Comparison of ENCODE assay signal across 17 cellular contexts in genomic region chr20:59835057-59835447, GRCh38.
DNase-seq lines count a peak whose midpoint lies in the region; ATAC-seq, FAIRE-seq and TF ChIP-seq lines count a peak whose summit lies in the region.
"Had no signal": no experiment of that assay in that cellular context is flagged by ENCODE, and none has a peak within 500 bp of the region (broad histone marks: within the 10 kb centered on the region; RNA-seq: fewer than 3 reads in every experiment).

No MANE protein-coding gene starts in this region.

- no peak overlapping the region for H3K27ac ChIP-seq in astrocyte (ENCODE audit: low read depth, low read length)

- H3K9ac ChIP-seq in astrocyte (ENCODE audit: low read length), result no peak overlapping the region

- no peaks in the 10 kb centered on the region for H3K79me2 ChIP-seq in astrocyte (ENCODE audit: insufficient read depth, low read length)

- no peak overlapping the region for H3K4me3 ChIP-seq in astrocyte (ENCODE audit: insufficient read depth, low read depth, low read length)
- H3K4me3 ChIP-seq: HAP-1, K562 had no signal

- peaks cover 15% of the 10 kb centered on the region for H3K27me3 Mint-ChIP-seq in astrocyte (ENCODE audit: low read depth, unreplicated experiment)

- no peaks in the 10 kb centered on the region for H3K36me3 Mint-ChIP-seq in astrocyte (ENCODE audit: low read depth, unreplicated experiment)
- H3K36me3 Mint-ChIP-seq: CD8-positive, alpha-beta memory T cell had no signal

- peak; percentile 41 for DNase-seq in DMS79 (lab: John Stamatoyannopoulos, UW)
- DNase-seq in DMS79 treated with DMSO at 0.1 percent for 48 hours (lab: John Stamatoyannopoulos, UW), result no peak
- peak; percentile 44 for DNase-seq in NCI-H1092 treated with DMSO at 0.1 percent for 48 hours (lab: John Stamatoyannopoulos, UW)
- DNase-seq in astrocyte (ENCODE audit: low read depth), result no peak
- peak; percentile 45 for DNase-seq in mesenteric fat pad (ENCODE audit: low spot score)
- DNase-seq in epidermal melanocyte (ENCODE audit: insufficient read length, low spot score), result no peak
- DNase-seq: 8988T; activated CD8-positive, alpha-beta T cell treated with anti-CD3 and anti-CD28 coated beads, Interleukin-2, amount 10 ng/mL, durations not matched to agents 7 days and 5 days; activated effector memory CD4-positive, alpha-beta T cell treated with Interleukin-2 at 50 U/mL for 16 hours; CD8-positive, alpha-beta memory T cell; effector CD4-positive, alpha-beta T cell; NCI-H1694 treated with DMSO at 0.1 percent for 48 hours; stimulated activated CD4-positive, alpha-beta T cell treated with anti-CD3 and anti-CD28 coated beads, Interleukin-2, amount 100 ng/mL, for 48 hours had no signal

- peak overlapping the region; percentile 71 for H3K4me2 ChIP-seq in astrocyte (ENCODE audit: low read length)

- no peak overlapping the region for H3K4me3 Mint-ChIP-seq in astrocyte (ENCODE audit: unreplicated experiment)
- H3K4me3 Mint-ChIP-seq: activated CD8-positive, alpha-beta T cell treated with anti-CD3 and anti-CD28 coated beads, Interleukin-2, amount 10 ng/mL, durations not matched to agents 7 days and 5 days; CD8-positive, alpha-beta memory T cell had no signal

- ATAC-seq in HG03571 (IDR thresholded peaks at IDR 0.05; ENCODE audit: unreplicated experiment), result no peak
- no peak for ATAC-seq in HG02885 (IDR thresholded peaks at IDR 0.05; ENCODE audit: poor library complexity, unreplicated experiment)
- ATAC-seq: activated CD8-positive, alpha-beta T cell treated with anti-CD3 and anti-CD28 coated beads, Interleukin-2, amount 10 ng/mL, durations not matched to agents 7 days and 5 days; K562 had no signal

- no peaks in the 10 kb centered on the region for H3K9me3 ChIP-seq in astrocyte (ENCODE audit: insufficient read depth, low read depth, low read length)
- H3K9me3 ChIP-seq: HAP-1 had no signal

- peaks cover 27% of the 10 kb centered on the region for H3K4me1 Mint-ChIP-seq in astrocyte (ENCODE audit: low read depth, unreplicated experiment)
- H3K4me1 Mint-ChIP-seq: CD8-positive, alpha-beta memory T cell had no signal

- no peak for TF ChIP-seq CTCF in astrocyte (IDR thresholded peaks at IDR 0.05; ENCODE audit: insufficient read depth, low read depth, low read length)

- no peak overlapping the region for H2AFZ ChIP-seq in astrocyte (ENCODE audit: low read depth, low read length)

- no peak overlapping the region for H3K27ac Mint-ChIP-seq in astrocyte (ENCODE audit: unreplicated experiment)
- H3K27ac Mint-ChIP-seq: activated CD8-positive, alpha-beta T cell treated with anti-CD3 and anti-CD28 coated beads, Interleukin-2, amount 10 ng/mL, durations not matched to agents 7 days and 5 days; CD8-positive, alpha-beta memory T cell had no signal

- FAIRE-seq in astrocyte (lab: Jason Lieb, UNC), result no peak
- FAIRE-seq: K562 had no signal

- peaks cover 18% of the 10 kb centered on the region for H3K27me3 ChIP-seq in astrocyte (ENCODE audit: insufficient read depth, low read length)

- H3K9me3 Mint-ChIP-seq in astrocyte (ENCODE audit: unreplicated experiment), result peaks cover 2% of the 10 kb centered on the region
- H3K9me3 Mint-ChIP-seq: CD8-positive, alpha-beta memory T cell had no signal

- no peaks in the 10 kb centered on the region for H3K36me3 ChIP-seq in astrocyte (ENCODE audit: insufficient read depth, low read length)
- H3K36me3 ChIP-seq: HAP-1 had no signal

- peaks cover 13% of the 10 kb centered on the region for H3K4me1 ChIP-seq in astrocyte (ENCODE audit: insufficient read depth, low read length)
- H3K4me1 ChIP-seq: HAP-1 had no signal

- no peaks in the 10 kb centered on the region for H4K20me1 ChIP-seq in astrocyte (ENCODE audit: insufficient read depth, low read length)

Comparison
In these comparisons a context has a peak if more than half of its experiments do, and no peak if none do; other contexts are left out.
1. DNase-seq: peak in DMS79 (single experiment), NCI-H1092 treated with DMSO at 0.1 percent for 48 hours (single experiment) and mesenteric fat pad (single experiment); none in DMS79 treated with DMSO at 0.1 percent for 48 hours (single experiment), astrocyte (single experiment) and epidermal melanocyte (single experiment).